Comparison of ENCODE assay signal across 15 cellular contexts in the genomic region with DNA sequence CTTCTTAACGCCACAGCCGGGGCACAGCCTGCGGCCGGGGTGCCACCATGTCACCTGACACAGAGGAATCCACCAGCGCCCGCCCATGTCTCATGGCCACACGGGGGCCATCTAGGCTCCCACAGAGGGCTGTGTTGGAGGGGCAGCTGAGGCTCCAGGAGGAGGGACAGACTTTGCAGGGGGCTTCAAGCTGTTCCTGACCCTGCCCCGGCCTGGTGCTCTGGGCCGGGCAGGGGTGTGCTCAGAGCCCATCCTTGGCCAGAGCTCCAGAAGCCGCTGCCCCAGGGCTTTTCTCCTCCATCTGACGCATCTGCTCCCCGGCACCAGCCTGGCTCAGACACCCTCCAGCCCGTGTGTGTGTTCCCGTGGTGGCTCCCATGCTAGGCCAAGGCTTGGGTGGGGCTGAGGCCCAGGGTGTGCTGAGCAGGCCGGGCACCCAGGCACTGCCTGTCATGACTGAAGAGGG. TPM values are rescaled to one million over a fixed set of nuclear protein-coding genes. Genes with fewer than 3 reads are reported as not detected.
DNase-seq lines count a peak whose midpoint lies in the region; ATAC-seq, FAIRE-seq and TF ChIP-seq lines count a peak whose summit lies in the region.
"Had no signal": no experiment of that assay in that cellular context is flagged by ENCODE, and none has a peak within 500 bp of the region (broad histone marks: within the 10 kb centered on the region; RNA-seq: fewer than 3 reads in every experiment).

No MANE protein-coding gene starts in this region.

- no peak overlapping the region for H3K4me3 Mint-ChIP-seq in naive thymus-derived CD8-positive, alpha-beta T cell
- H3K4me3 Mint-ChIP-seq: activated CD4-positive, alpha-beta T cell treated with anti-CD3 and anti-CD28 coated beads, Interleukin-2, amount 10 ng/mL, durations not matched to agents 24 days and 14 days; activated naive CD8-positive, alpha-beta T cell treated with anti-CD3 and anti-CD28 coated beads for 36 hours had no signal

- H3K4me2 ChIP-seq in A549 = no peak overlapping the region

- no peaks in the 10 kb centered on the region for H3K36me3 Mint-ChIP-seq in naive thymus-derived CD8-positive, alpha-beta T cell
- H3K36me3 Mint-ChIP-seq: activated naive CD8-positive, alpha-beta T cell treated with anti-CD3 and anti-CD28 coated beads for 36 hours had no signal

- no peak for FAIRE-seq in A549 (lab: Jason Lieb, UNC)

- H3K27ac Mint-ChIP-seq in naive thymus-derived CD8-positive, alpha-beta T cell = no peak overlapping the region
- H3K27ac Mint-ChIP-seq: activated CD4-positive, alpha-beta T cell treated with anti-CD3 and anti-CD28 coated beads, Interleukin-2, amount 10 ng/mL, durations not matched to agents 24 days and 14 days; activated naive CD8-positive, alpha-beta T cell treated with anti-CD3 and anti-CD28 coated beads for 36 hours had no signal

- no peak for DNase-seq in A549 (ENCODE audit: low read depth in 1 of 2, low spot score in 1 of 2)
- DNase-seq in EL = peak; percentile 45
- no peak for DNase-seq in RWPE1 (ENCODE audit: low spot score)
- DNase-seq in left ventricle myocardium inferior = no peak
- DNase-seq in activated CD8-positive, alpha-beta memory T cell treated with anti-CD3 and anti-CD28 coated beads, Interleukin-2, amount 50 U/mL, for 4 hours = no peak
- no peak for DNase-seq in naive thymus-derived CD8-positive, alpha-beta T cell
- no peak for DNase-seq in amygdala (lab: John Stamatoyannopoulos, UW)
- DNase-seq: activated CD4-positive, alpha-beta T cell treated with anti-CD3 and anti-CD28 coated beads, Interleukin-2, amount 10 ng/mL, durations not matched to agents 24 days and 14 days; activated naive CD8-positive, alpha-beta T cell treated with anti-CD3 and anti-CD28 coated beads for 36 hours; activated T-cell treated with anti-CD3 and anti-CD28 coated beads, Interleukin-2, amount 50 U/mL, for 1 hour; effector CD4-positive, alpha-beta T cell; NCI-H2029; NCI-H510A treated with DMSO at 0.1 percent for 48 hours had no signal

- peaks cover 21% of the 10 kb centered on the region; the same call in 2 of the 3 replicates for H3K4me1 ChIP-seq in A549
- peaks cover 13% of the 10 kb centered on the region for H3K4me1 ChIP-seq in left ventricle myocardium inferior

- ATAC-seq in A549 (peak; percentile 21 to 46; a peak in 4 of 6 replicates), HG03097 (IDR thresholded peaks at IDR 0.05; ENCODE audit: low FRiP score, unreplicated experiment) (no peak)
- ATAC-seq in naive thymus-derived CD8-positive, alpha-beta T cell = no peak
- ATAC-seq: left lobe of liver had no signal

- CTCF ChIA-PET in A549 (lab: Yijun Ruan, JAX) (interaction anchor here (1.5 to 11.0 kb wide), 5 partner anchors 10 to 181 kb away, joined by 3 to 84 read pairs (median 6); no protein-coding TSS in a partner anchor), RWPE1 (lab: Yijun Ruan, JAX) (no interaction called here)

- no peaks in the 10 kb centered on the region for H3K9me3 Mint-ChIP-seq in naive thymus-derived CD8-positive, alpha-beta T cell
- H3K9me3 Mint-ChIP-seq: activated CD4-positive, alpha-beta T cell treated with anti-CD3 and anti-CD28 coated beads, Interleukin-2, amount 10 ng/mL, durations not matched to agents 24 days and 14 days; activated naive CD8-positive, alpha-beta T cell treated with anti-CD3 and anti-CD28 coated beads for 36 hours had no signal

- peak; percentile 36 to 44; a peak in 4 of 5 replicates for TF ChIP-seq RAD21 in A549 (conservative IDR thresholded peaks at IDR 0.05 in 1 of 2, IDR thresholded peaks at IDR 0.05 in 1 of 2)

- H3K27me3 Mint-ChIP-seq in naive thymus-derived CD8-positive, alpha-beta T cell = peaks cover 0 to 8% (median 2%) of the 10 kb centered on the region in 5 donors
- H3K27me3 Mint-ChIP-seq: activated CD4-positive, alpha-beta T cell treated with anti-CD3 and anti-CD28 coated beads, Interleukin-2, amount 10 ng/mL, durations not matched to agents 24 days and 14 days; activated naive CD8-positive, alpha-beta T cell treated with anti-CD3 and anti-CD28 coated beads for 36 hours had no signal

- peaks cover 1 to 8% (median 4%) of the 10 kb centered on the region in 4 donors for H3K4me1 Mint-ChIP-seq in naive thymus-derived CD8-positive, alpha-beta T cell
- H3K4me1 Mint-ChIP-seq: activated naive CD8-positive, alpha-beta T cell treated with anti-CD3 and anti-CD28 coated beads for 36 hours had no signal

- intact Hi-C loops in left ventricle myocardium inferior (cut with micrococcal nuclease) = no loop called here

- no peak for TF ChIP-seq POLR2A in A549 (IDR thresholded peaks at IDR 0.05; ENCODE audit: low read length)

- no peak overlapping the region for H3K4me3 ChIP-seq in A549
- H3K4me3 ChIP-seq in left ventricle myocardium inferior = no peak overlapping the region

- POLR2A ChIA-PET in A549 (lab: Yijun Ruan, JAX) (no interaction called here), RWPE1 (lab: Yijun Ruan, JAX; ENCODE audit: low non-redundant PET) (no interaction called here)
- POLR2A ChIA-PET in naive thymus-derived CD8-positive, alpha-beta T cell (lab: Charles Lee) = no interaction called here

- peak; percentile 23; the same call in 2 of the 3 replicates for TF ChIP-seq CTCF in A549 (IDR thresholded peaks at IDR 0.05)
- no peak for TF ChIP-seq CTCF in RWPE1 (conservative IDR thresholded peaks at IDR 0.05; ENCODE audit: low read depth)
- TF ChIP-seq CTCF in left ventricle myocardium inferior (IDR thresholded peaks at IDR 0.05; ENCODE audit: borderline replicate concordance) = peak; percentile 42

- H3K36me3 ChIP-seq in left ventricle myocardium inferior = no peaks in the 10 kb centered on the region

- H3K9me3 ChIP-seq in A549 (no peaks in the 10 kb centered on the region), left ventricle myocardium inferior (replicated peaks) (no peaks in the 10 kb centered on the region)

- H3K27ac ChIP-seq in A549 (peak overlapping the region in 1 of 2 experiments; percentile 62; a peak in 2 of 6 replicates), RWPE1 (peak overlapping the region; percentile 45), left ventricle myocardium inferior (replicated peaks) (no peak overlapping the region)

- no peaks in the 10 kb centered on the region for H3K27me3 ChIP-seq in left ventricle myocardium inferior (ENCODE audit: low read depth)

- WGBS in A549 (ENCODE audit: missing lambda C conversion rate) = 70% methylated on average over 15 of the region's 15 CpGs

- TF ChIP-seq EP300 in A549 (IDR thresholded peaks at IDR 0.05) = no peak

TF ChIP-seq in A549, 52 proteins besides CTCF, POLR2A, EP300 and RAD21:
- peak; percentile 31; the same call in 1 of the 3 replicates for TF ChIP-seq SMC3 (IDR thresholded peaks at IDR 0.05)
- TF ChIP-seq, protein P1, sequence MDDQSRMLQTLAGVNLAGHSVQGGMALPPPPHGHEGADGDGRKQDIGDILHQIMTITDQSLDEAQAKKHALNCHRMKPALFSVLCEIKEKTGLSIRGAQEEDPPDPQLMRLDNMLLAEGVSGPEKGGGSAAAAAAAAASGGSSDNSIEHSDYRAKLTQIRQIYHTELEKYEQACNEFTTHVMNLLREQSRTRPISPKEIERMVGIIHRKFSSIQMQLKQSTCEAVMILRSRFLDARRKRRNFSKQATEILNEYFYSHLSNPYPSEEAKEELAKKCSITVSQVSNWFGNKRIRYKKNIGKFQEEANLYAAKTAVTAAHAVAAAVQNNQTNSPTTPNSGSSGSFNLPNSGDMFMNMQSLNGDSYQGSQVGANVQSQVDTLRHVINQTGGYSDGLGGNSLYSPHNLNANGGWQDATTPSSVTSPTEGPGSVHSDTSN (IDR thresholded peaks at IDR 0.05) = peak; percentile 38; the same call in 1 of the 2 replicates
- TF ChIP-seq ESRRA (IDR thresholded peaks at IDR 0.05; ENCODE audit: borderline replicate concordance, low read length) = no peak

RNA-seq across cellular contexts. Expression of gene SLC38A10, which starts 7.8 kb away (rescaled TPM):
- polyA plus RNA-seq in A549 (2011; rRNA removed) (35.8 and 49.3 TPM in 2 replicates), A549 (2017; fragmentation: RNase III; extraction: RNeasy Plus Mini Kit Qiagen cat#74134 plus additional on column Dnase treatment) (59.7 to 72.9 TPM (median 67.4 TPM) in 3 replicates)
- 58.1 and 82.4 TPM in 2 replicates for polyA plus RNA-seq in A549 (2012; cell fraction: cytosol; rRNA removed)
- polyA plus RNA-seq in A549 (2012; cell fraction: nucleus; rRNA removed) = 198 and 284 TPM in 2 replicates
- polyA minus RNA-seq in A549 (2011; rRNA and poly(A)+ RNA removed) = 85.1 and 108 TPM in 2 replicates
- 50.1 TPM for total RNA-seq in left ventricle myocardium inferior
- total RNA-seq in naive thymus-derived CD8-positive, alpha-beta T cell = 10 to 100 TPM; 59.3 to 60.9 TPM
- polyA plus RNA-seq in naive thymus-derived CD8-positive, alpha-beta T cell = 10 to 100 TPM; 32.6 to 53.8 (median 39.7) TPM

Comparison
In these comparisons a context has a peak if more than half of its experiments do, and no peak if none do; other contexts are left out.
1. ATAC-seq: peak in A549 (2 of 2); none in HG03097 (single experiment) and naive thymus-derived CD8-positive, alpha-beta T cell (0 of 2).